7 cellular contexts compared by ENCODE assay signal in genomic region chr4:44493924-44494323, GRCh38. TPM values are rescaled to one million over a fixed set of nuclear protein-coding genes. Genes with fewer than 3 reads are reported as not detected.
DNase-seq lines count a peak whose midpoint lies in the region; ATAC-seq, FAIRE-seq and TF ChIP-seq lines count a peak whose summit lies in the region.

No MANE protein-coding gene starts in this region.

- peak; percentile 78 for ATAC-seq in GM18511 (IDR thresholded peaks at IDR 0.05; ENCODE audit: unreplicated experiment)
- peak in 3 of 4 donors; percentile 56 to 70 (median 68) for ATAC-seq in pancreas
- no peak for ATAC-seq in activated T-cell treated with anti-CD3 and anti-CD28 coated beads, Interleukin-2, amount 50 U/mL, for 72 hours (replicated peaks in 1 of 2)

- H3K27me3 ChIP-seq in bronchial epithelial cell (ENCODE audit: control insufficient read depth, insufficient read depth, low read length) (no peaks in the 10 kb centered on the region), pancreas (no peaks in the 10 kb centered on the region)

- FAIRE-seq in HTR-8/SVneo (lab: Jason Lieb, UNC), result no peak
- FAIRE-seq in bronchial epithelial cell (lab: Jason Lieb, UNC), result no peak
- no peak for FAIRE-seq in pancreas (lab: Jason Lieb, UNC)

- H3K4me3 Mint-ChIP-seq in activated T-cell treated with anti-CD3 and anti-CD28 coated beads, Interleukin-2, amount 50 U/mL, for 72 hours, result no peak overlapping the region

- no peak overlapping the region for H3K27ac ChIP-seq in pancreas

- H3K9me3 ChIP-seq in pancreas, result no peaks in the 10 kb centered on the region

- H3K9me3 Mint-ChIP-seq in activated T-cell treated with anti-CD3 and anti-CD28 coated beads, Interleukin-2, amount 50 U/mL, for 72 hours, result no peaks in the 10 kb centered on the region

- no peak overlapping the region for H3K4me3 ChIP-seq in bronchial epithelial cell (ENCODE audit: low read depth, low read length)
- no peak overlapping the region for H3K4me3 ChIP-seq in pancreas

- 24 to 32% methylated on average over 6 of the region's 6 CpGs for WGBS in pancreas, 2 donors

- no peaks in the 10 kb centered on the region for H3K4me1 Mint-ChIP-seq in activated T-cell treated with anti-CD3 and anti-CD28 coated beads, Interleukin-2, amount 50 U/mL, for 72 hours (ENCODE audit: low read depth)

- H3K36me3 Mint-ChIP-seq in activated T-cell treated with anti-CD3 and anti-CD28 coated beads, Interleukin-2, amount 50 U/mL, for 72 hours (ENCODE audit: insufficient read depth in 2 of 2), result no peaks in the 10 kb centered on the region

- intact Hi-C loops in pancreas (cut with DNase I), result no loop called here

- H3K36me3 ChIP-seq in bronchial epithelial cell (ENCODE audit: control insufficient read depth, insufficient read depth, low read length), result no peaks in the 10 kb centered on the region
- H3K36me3 ChIP-seq in pancreas, result no peaks in the 10 kb centered on the region

- H3K27ac Mint-ChIP-seq in activated T-cell treated with anti-CD3 and anti-CD28 coated beads, Interleukin-2, amount 50 U/mL, for 72 hours, result no peak overlapping the region

- TF ChIP-seq CTCF in bronchial epithelial cell (IDR thresholded peaks at IDR 0.05; ENCODE audit: insufficient read depth, low read length, severe bottlenecking) (peak; percentile 39), pancreas (IDR thresholded peaks at IDR 0.05) (peak in 1 of 4 donors; percentile 13)

- H3K27me3 Mint-ChIP-seq in activated T-cell treated with anti-CD3 and anti-CD28 coated beads, Interleukin-2, amount 50 U/mL, for 72 hours (ENCODE audit: low read depth), result no peaks in the 10 kb centered on the region

- H3K4me1 ChIP-seq in pancreas, result no peaks in the 10 kb centered on the region

- DNase-seq in HTR-8/SVneo (ENCODE audit: insufficient read length, low spot score) (peak; percentile 9), bronchial epithelial cell (ENCODE audit: low read depth) (peak; percentile 17), pancreas (no peak), GDM1 (lab: John Stamatoyannopoulos, UW) (no peak)
- no peak for DNase-seq in activated T-cell treated with anti-CD3 and anti-CD28 coated beads, Interleukin-2, amount 50 U/mL, for 72 hours
- DNase-seq in activated CD4-positive, alpha-beta T cell treated with anti-CD3 and anti-CD28 coated beads, Interleukin-2, amount 50 U/mL, for 4 hours, result no peak

RNA-seq across cellular contexts. Expression of gene KCTD8, which starts 45.3 kb away (rescaled TPM):
- total RNA-seq in bronchial epithelial cell, result under 0.01 TPM in 1 of 2 replicates, not detected in the other
- under 1 TPM; 0.09 to 0.43 (median 0.25) TPM for total RNA-seq in pancreas
- 1 to 10 TPM in 1 of 2 donors, under 1 TPM in 1; 0.19 to 1.1 TPM for polyA plus RNA-seq in pancreas
- total RNA-seq in activated T-cell treated with anti-CD3 and anti-CD28 coated beads, Interleukin-2, amount 50 U/mL, for 72 hours, result not detected

Comparison
In these comparisons a context has a peak if more than half of its experiments do, and no peak if none do; other contexts are left out.
1. ATAC-seq: peak in GM18511 (single experiment) and pancreas (3 of 4); none in activated T-cell treated with anti-CD3 and anti-CD28 coated beads, Interleukin-2, amount 50 U/mL, for 72 hours (0 of 2).
2. DNase-seq: peak in HTR-8/SVneo (single experiment) and bronchial epithelial cell (single experiment); none in pancreas (0 of 6), activated T-cell treated with anti-CD3 and anti-CD28 coated beads, Interleukin-2, amount 50 U/mL, for 72 hours (0 of 2), GDM1 (single experiment) and activated CD4-positive, alpha-beta T cell treated with anti-CD3 and anti-CD28 coated beads, Interleukin-2, amount 50 U/mL, for 4 hours (0 of 2).